In genomic region chr19:18291590-18292459, GRCh38 we compare ENCODE assay signal across 8 cellular contexts. TPM values are rescaled to one million over a fixed set of nuclear protein-coding genes. Genes with fewer than 3 reads are reported as not detected.
DNase-seq lines count a peak whose midpoint lies in the region; ATAC-seq and TF ChIP-seq lines count a peak whose summit lies in the region.

No MANE protein-coding gene starts in this region.

- H3K9me3 ChIP-seq in uterus, result no peaks in the 10 kb centered on the region

- H3K27me3 ChIP-seq in HL-60 (ENCODE audit: insufficient read depth, poor library complexity, severe bottlenecking) (no peaks in the 10 kb centered on the region), uterus (no peaks in the 10 kb centered on the region)

- in situ Hi-C loops in ACHN (cut with HindIII; ENCODE audit: low pct_ligation_motif_present, low pct_unique_long_range_greater_than_20kb, low sequenced_read_pairs), result no loop called here

- H3K4me1 ChIP-seq in uterus, result peaks cover 0 to 15% of the 10 kb centered on the region in 2 donors

- DNase-seq in ACHN (peak; percentile 69), HL-60 (ENCODE audit: low read depth in 1 of 2, low spot score in 1 of 2) (peak; percentile 93 to 96), SW480 (ENCODE audit: low spot score) (peak; percentile 78), amniotic epithelial cell (ENCODE audit: low read depth) (peak; percentile 91), left ventricle myocardium superior (peak; percentile 90), posterior vena cava (ENCODE audit: low spot score) (peak; percentile 96), uterus (peak; percentile 94 to 96)

- H3K4me3 ChIP-seq in HL-60 (replicated peaks; ENCODE audit: insufficient read depth, low read length) (peak overlapping the region; percentile 41), uterus (peak overlapping the region; percentile 74 to 79)

- TF ChIP-seq POLR2A in uterus (IDR thresholded peaks at IDR 0.05), result peak; percentile 66 to 91

- H3K27ac ChIP-seq in HL-60 (replicated peaks), result peak overlapping the region; percentile 96
- H3K27ac ChIP-seq in uterus, result peak overlapping the region; percentile 95 to 99

- H3K36me3 ChIP-seq in uterus, result no peaks in the 10 kb centered on the region

- intact Hi-C loops in left ventricle myocardium superior (cut with micrococcal nuclease), result no loop called here
- intact Hi-C loops in posterior vena cava (cut with DNase I), result no loop called here
- intact Hi-C loops in uterus (cut with DNase I; ENCODE audit: low total_unique reads), result no loop called here

- TF ChIP-seq CTCF in HL-60 (IDR thresholded peaks at IDR 0.05; ENCODE audit: insufficient read depth, low read length) (no peak), uterus (IDR thresholded peaks at IDR 0.05) (peak in 1 of 4 experiments; percentile 4)

- ATAC-seq in GM18502 (IDR thresholded peaks at IDR 0.05; ENCODE audit: poor library complexity, unreplicated experiment) (peak; percentile 43), left ventricle myocardium superior (peak; percentile 84)

RNA-seq across cellular contexts. Expression of gene JUND, which starts 10.4 kb away (rescaled TPM):
- total RNA-seq in left ventricle myocardium superior (89.2 TPM), posterior vena cava (100 to 1,000 TPM; 192 to 231 TPM), uterus (100 to 1,000 TPM; 152 to 386 (median 290) TPM)

RNA-seq across cellular contexts. Expression of gene IQCN, which starts 17.6 kb away (rescaled TPM):
- total RNA-seq in left ventricle myocardium superior (0.57 TPM), posterior vena cava (1 to 10 TPM; 2.6 to 4.9 TPM), uterus (10 to 100 TPM in 1 of 4 donors, 1 to 10 TPM in 3; 1.0 to 41.1 (median 3.0) TPM)

RNA-seq across cellular contexts. Expression of gene LSM4, which starts 31.1 kb away (rescaled TPM):
- total RNA-seq in left ventricle myocardium superior (98.0 TPM), posterior vena cava (10 to 100 TPM; 44.4 to 46.9 TPM), uterus (100 to 1,000 TPM in 1 of 4 donors, 10 to 100 TPM in 2, 1 to 10 TPM in 1; 8.8 to 120 (median 64.2) TPM)

RNA-seq across cellular contexts. Expression of gene PGPEP1, which starts 48.6 kb away (rescaled TPM):
- 41.2 TPM for total RNA-seq in left ventricle myocardium superior
- 10 to 100 TPM; 42.8 to 48.6 TPM for total RNA-seq in posterior vena cava
- total RNA-seq in uterus, result 10 to 100 TPM; 21.2 to 67.9 (median 38.1) TPM

Comparison
In these comparisons a context has a peak if more than half of its experiments do, and no peak if none do; other contexts are left out.
1. Peak in every context shown above with its lines: DNase-seq, ATAC-seq, H3K4me3 ChIP-seq and H3K27ac ChIP-seq.